Comparison of ENCODE assay signal across 7 cellular contexts in the genomic region with DNA sequence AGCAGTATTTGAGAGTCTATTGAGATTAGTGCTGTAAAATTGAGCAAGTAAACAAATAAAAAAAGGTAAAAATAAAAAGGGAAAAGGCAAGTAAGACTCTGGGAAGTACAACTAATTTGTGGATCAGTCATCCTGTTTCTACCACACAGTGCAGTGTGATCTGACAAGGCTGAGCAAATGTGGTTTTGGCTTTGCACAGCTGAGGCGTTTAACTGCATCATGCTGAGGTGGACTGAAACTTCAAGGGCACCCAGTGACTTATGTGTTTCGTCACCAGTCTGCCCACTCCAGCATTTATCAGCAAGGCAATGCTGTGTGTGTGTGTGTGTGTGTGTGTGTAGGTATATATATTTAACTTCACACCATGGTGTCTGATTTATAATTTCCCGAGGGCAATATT.
DNase-seq lines count a peak whose midpoint lies in the region; ATAC-seq and TF ChIP-seq lines count a peak whose summit lies in the region.

No MANE protein-coding gene starts in this region.

- peak overlapping the region; percentile 98 for H3K27ac Mint-ChIP-seq in activated T-helper 2 cell treated with anti-CD3 and anti-CD28 coated beads, Interferon-gamma antibody, Interleukin-2, Interleukin-4, amounts not matched to agents 10 μg/mL and 5 μg/mL and 100 μg/mL, durations not matched to agents 14 hours and 24 hours and 36 hours
- H3K27ac Mint-ChIP-seq in Calu3 (ENCODE audit: unreplicated experiment) = no peak overlapping the region

- peaks cover 59% of the 10 kb centered on the region for H3K4me1 Mint-ChIP-seq in activated T-helper 2 cell treated with anti-CD3 and anti-CD28 coated beads, Interferon-gamma antibody, Interleukin-2, Interleukin-4, amounts not matched to agents 10 μg/mL and 5 μg/mL and 100 μg/mL, durations not matched to agents 14 hours and 24 hours and 36 hours (ENCODE audit: low read depth)
- peaks cover 11% of the 10 kb centered on the region for H3K4me1 Mint-ChIP-seq in Calu3 (ENCODE audit: low read depth, unreplicated experiment)

- peaks cover 11% of the 10 kb centered on the region for H3K9me3 Mint-ChIP-seq in activated T-helper 2 cell treated with anti-CD3 and anti-CD28 coated beads, Interferon-gamma antibody, Interleukin-2, Interleukin-4, amounts not matched to agents 10 μg/mL and 5 μg/mL and 100 μg/mL, durations not matched to agents 14 hours and 24 hours and 36 hours
- no peaks in the 10 kb centered on the region for H3K9me3 Mint-ChIP-seq in Calu3 (ENCODE audit: low read depth, unreplicated experiment)

- no peak for TF ChIP-seq CTCF in GM10248 (IDR thresholded peaks at IDR 0.05; ENCODE audit: control extremely low read depth, extremely low read depth, low read depth, missing control alignments)
- no peak for TF ChIP-seq CTCF in Calu3 (IDR thresholded peaks at IDR 0.05; ENCODE audit: unreplicated experiment)

- POLR2A ChIA-PET in GM10248 (lab: Yijun Ruan, JAX) = no interaction called here

- DNase-seq in Kasumi-1 (lab: John Stamatoyannopoulos, UW) (peak; percentile 7 to 13), iPS-NIHi11 (ENCODE audit: low spot score) (no peak), GM10248 (ENCODE audit: extremely low spot score) (no peak), Calu3 (no peak)
- peak; percentile 65 for DNase-seq in activated T-helper 2 cell treated with anti-CD3 and anti-CD28 coated beads, Interferon-gamma antibody, Interleukin-2, Interleukin-4, amounts not matched to agents 10 μg/mL and 5 μg/mL and 100 μg/mL, durations not matched to agents 14 hours and 24 hours and 36 hours (ENCODE audit: low spot score)
- peak; percentile 38 for DNase-seq in stimulated activated CD8-positive, alpha-beta memory T cell treated with anti-CD3 and anti-CD28 coated beads, Interleukin-12 subunit alpha, Interleukin-12 subunit beta, amount 100 ng/mL, for 4 hours (ENCODE audit: low read depth)

- CTCF ChIA-PET in GM10248 (lab: Yijun Ruan, JAX) (interaction anchor here (1.5 kb wide), 1 partner anchor 192 kb away, joined by 3 read pairs; no protein-coding TSS in a partner anchor), Calu3 (lab: Charles Lee) (no interaction called here)

- peaks cover 22% of the 10 kb centered on the region for H3K36me3 Mint-ChIP-seq in activated T-helper 2 cell treated with anti-CD3 and anti-CD28 coated beads, Interferon-gamma antibody, Interleukin-2, Interleukin-4, amounts not matched to agents 10 μg/mL and 5 μg/mL and 100 μg/mL, durations not matched to agents 14 hours and 24 hours and 36 hours (ENCODE audit: low read depth)
- no peaks in the 10 kb centered on the region for H3K36me3 Mint-ChIP-seq in Calu3 (ENCODE audit: insufficient read depth, unreplicated experiment)

- intact Hi-C loops in activated T-helper 2 cell treated with anti-CD3 and anti-CD28 coated beads, Interferon-gamma antibody, Interleukin-2, Interleukin-4, amounts not matched to agents 10 μg/mL and 5 μg/mL and 100 μg/mL, durations not matched to agents 14 hours and 24 hours and 36 hours (cut with micrococcal nuclease) = loop anchor here (1.0 to 10.0 kb wide), 8 partner anchors 100 to 1380 kb away; a partner anchor contains a TSS
- intact Hi-C loops in Calu3 (cut with micrococcal nuclease; ENCODE audit: unreplicated experiment) = no loop called here

- BruUV-seq in Calu3 (replicated peaks; lab: Mats Ljungman, UMichigan) = no TSS peak

- H3K4me3 Mint-ChIP-seq in activated T-helper 2 cell treated with anti-CD3 and anti-CD28 coated beads, Interferon-gamma antibody, Interleukin-2, Interleukin-4, amounts not matched to agents 10 μg/mL and 5 μg/mL and 100 μg/mL, durations not matched to agents 14 hours and 24 hours and 36 hours (ENCODE audit: low read depth) = no peak overlapping the region
- no peak overlapping the region for H3K4me3 Mint-ChIP-seq in Calu3 (ENCODE audit: low read depth, unreplicated experiment)

- no peaks in the 10 kb centered on the region for H3K27me3 Mint-ChIP-seq in activated T-helper 2 cell treated with anti-CD3 and anti-CD28 coated beads, Interferon-gamma antibody, Interleukin-2, Interleukin-4, amounts not matched to agents 10 μg/mL and 5 μg/mL and 100 μg/mL, durations not matched to agents 14 hours and 24 hours and 36 hours (ENCODE audit: low read depth)
- no peaks in the 10 kb centered on the region for H3K27me3 Mint-ChIP-seq in Calu3 (ENCODE audit: unreplicated experiment)

- peak; percentile 79 for ATAC-seq in GM21528 (IDR thresholded peaks at IDR 0.05; ENCODE audit: low FRiP score, unreplicated experiment)

Comparison
In these comparisons a context has a peak if more than half of its experiments do, and no peak if none do; other contexts are left out.
1. DNase-seq: peak in Kasumi-1 (2 of 2), activated T-helper 2 cell treated with anti-CD3 and anti-CD28 coated beads, Interferon-gamma antibody, Interleukin-2, Interleukin-4, amounts not matched to agents 10 μg/mL and 5 μg/mL and 100 μg/mL, durations not matched to agents 14 hours and 24 hours and 36 hours (single experiment) and stimulated activated CD8-positive, alpha-beta memory T cell treated with anti-CD3 and anti-CD28 coated beads, Interleukin-12 subunit alpha, Interleukin-12 subunit beta, amount 100 ng/mL, for 4 hours (single experiment); none in iPS-NIHi11 (single experiment), GM10248 (single experiment) and Calu3 (single experiment).